ENCODE assay signal across 4 cellular contexts in genomic region chr6:165317723-165318122, GRCh38. TPM values are rescaled to one million over a fixed set of nuclear protein-coding genes. Genes with fewer than 3 reads are reported as not detected.
"Had no signal": no experiment of that assay in that cellular context is flagged by ENCODE, and none has a peak within 500 bp of the region (broad histone marks: within the 10 kb centered on the region; RNA-seq: fewer than 3 reads in every experiment).

No MANE protein-coding gene starts in this region.

- DNase-seq: GDM1, GF-D8 had no signal

- H3K4me3 ChIP-seq: GM12878 had no signal

- ATAC-seq: GM12878 had no signal

RNA-seq across cellular contexts. Expression of gene C6orf118, which starts 8.3 kb away (rescaled TPM):
- total RNA-seq: G401, GM12878 had no signal
- polyA plus RNA-seq: GM12878 had no signal
